2 cellular contexts compared by ENCODE assay signal in genomic region chr16:86424968-86425367, GRCh38.
TF ChIP-seq lines count a peak whose summit lies in the region.

No MANE protein-coding gene starts in this region.

TF ChIP-seq in IMR-90, 13 proteins besides CTCF, POLR2A, EP300 and RAD21:
- TF ChIP-seq RFX5 (IDR thresholded peaks at IDR 0.05; ENCODE audit: low read depth, low read length): no peak
- TF ChIP-seq SMC3 (IDR thresholded peaks at IDR 0.05; ENCODE audit: low read depth, low read length): no peak
- no peak for TF ChIP-seq RCOR1 (IDR thresholded peaks at IDR 0.05; ENCODE audit: insufficient replicate concordance, low read length)
- TF ChIP-seq NFE2L2 (IDR thresholded peaks at IDR 0.05; ENCODE audit: low read depth, low read length): no peak
- no peak for TF ChIP-seq USF2 (IDR thresholded peaks at IDR 0.05; ENCODE audit: low read depth, low read length)
- no peak for TF ChIP-seq FOS (IDR thresholded peaks at IDR 0.05; ENCODE audit: low read depth, low read length)
- TF ChIP-seq CHD1 (IDR thresholded peaks at IDR 0.05; ENCODE audit: low read depth, low read length): no peak
- no peak for TF ChIP-seq MAFK (IDR thresholded peaks at IDR 0.05; ENCODE audit: low read depth, low read length)
- TF ChIP-seq MAZ (IDR thresholded peaks at IDR 0.05; ENCODE audit: borderline replicate concordance, low read depth, low read length): no peak
- no peak for TF ChIP-seq ELK1 (IDR thresholded peaks at IDR 0.05; ENCODE audit: borderline replicate concordance, low read depth, low read length)

TF ChIP-seq in H1, 55 proteins besides CTCF, POLR2A, EP300 and RAD21:
- TF ChIP-seq RXRA (IDR thresholded peaks at IDR 0.05; ENCODE audit: insufficient read depth, low read depth, low read length) (no peak), RBBP5 (IDR thresholded peaks at IDR 0.05; ENCODE audit: borderline replicate concordance, low read depth, low read length) (no peak), RNF2 (IDR thresholded peaks at IDR 0.05; ENCODE audit: borderline replicate concordance, low read depth, low read length, missing control alignments, poor library complexity, severe bottlenecking) (no peak), TAF1 (IDR thresholded peaks at IDR 0.05; ENCODE audit: low read depth, low read length) (no peak), BRCA1 (IDR thresholded peaks at IDR 0.05; ENCODE audit: low read depth, low read length) (no peak)
